8 cellular contexts compared by ENCODE assay signal in the genomic region with DNA sequence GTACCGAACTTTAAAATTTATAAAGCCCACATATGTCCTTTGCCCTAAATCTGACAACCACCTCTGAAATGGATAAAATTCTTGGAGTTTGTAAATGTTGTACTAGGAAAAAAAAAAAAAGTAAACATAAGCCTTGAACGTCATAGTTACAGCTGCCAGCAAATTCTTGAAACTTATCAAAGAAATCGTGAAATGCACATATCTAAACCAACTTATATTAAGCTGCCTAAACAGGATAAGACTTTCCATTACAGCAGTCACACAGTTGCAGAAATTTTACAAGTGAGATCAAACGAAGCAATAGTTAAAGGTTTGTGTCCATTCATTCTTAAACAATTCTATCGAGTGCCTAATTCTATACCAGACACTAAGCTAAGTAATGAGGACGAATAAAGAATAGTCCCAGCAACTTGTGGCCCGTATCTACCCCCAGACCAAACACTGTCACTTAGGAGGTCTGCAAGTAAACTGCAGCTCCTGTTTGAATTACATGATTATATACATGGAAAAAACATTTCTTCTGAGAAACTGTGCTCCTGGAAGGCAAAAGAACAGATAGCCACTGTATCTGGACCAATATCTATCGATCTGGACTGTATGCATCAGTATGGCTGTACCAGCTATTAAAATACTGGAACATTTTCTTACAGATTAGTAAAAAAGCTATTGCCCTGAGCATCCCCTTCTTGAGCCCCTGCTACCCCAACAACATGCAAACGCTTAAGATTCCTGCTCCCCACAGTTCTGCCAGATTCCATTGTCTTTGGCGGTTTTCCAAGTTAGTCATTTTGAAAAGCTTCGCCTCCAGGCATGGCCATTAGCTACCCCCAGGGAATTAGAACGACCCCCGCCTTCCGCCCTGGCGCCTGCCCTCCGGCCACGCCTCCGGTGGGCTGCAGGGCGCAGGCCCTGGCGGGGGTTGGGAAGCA. TPM values are rescaled to one million over a fixed set of nuclear protein-coding genes. Genes with fewer than 3 reads are reported as not detected.
DNase-seq lines count a peak whose midpoint lies in the region; ATAC-seq lines count a peak whose summit lies in the region.

No MANE protein-coding gene starts in this region.

- H3K9ac ChIP-seq in ES-I3 (ENCODE audit: low read depth, low read length): peak overlapping the region; percentile 38; the same call in 1 of the 2 replicates

- H3K27me3 ChIP-seq in ectodermal cell (ENCODE audit: control insufficient read depth, insufficient read depth, low read length, poor library complexity, severe bottlenecking) (no peaks in the 10 kb centered on the region), muscle layer of duodenum (ENCODE audit: low read depth, low read length) (no peaks in the 10 kb centered on the region)

- H3K27ac ChIP-seq in ectodermal cell (ENCODE audit: insufficient read depth, low read depth, low read length, poor library complexity, severe bottlenecking) (peak overlapping the region; percentile 22), muscle layer of duodenum (ENCODE audit: low read length) (peak overlapping the region; percentile 21)

- peak; percentile 1 for DNase-seq in NCI-H524 treated with DMSO at 0.1 percent for 48 hours (lab: John Stamatoyannopoulos, UW)
- no peak for DNase-seq in SKM-1 treated with dmso at 0.1 percent for 144 hours (lab: John Stamatoyannopoulos, UW; ENCODE audit: unreplicated experiment)
- no peak for DNase-seq in NOMO-1 (lab: John Stamatoyannopoulos, UW; ENCODE audit: unreplicated experiment in 2 of 2)
- DNase-seq in HPDE6-E6E7 (ENCODE audit: extremely low spot score): no peak

- H3K4me3 ChIP-seq in ectodermal cell (ENCODE audit: insufficient read depth, low read depth, low read length): no peak overlapping the region
- peak overlapping the region; percentile 9 to 12 for H3K4me3 ChIP-seq in muscle layer of duodenum (ENCODE audit: low read depth in 1 of 2, low read length in 2 of 2)

- H3K4me1 ChIP-seq in ES-I3 (ENCODE audit: insufficient read depth, low read length) (peaks cover 12% of the 10 kb centered on the region; the same call in 1 of the 2 replicates), ectodermal cell (ENCODE audit: control insufficient read depth, insufficient read depth, low read length) (peaks cover 15% of the 10 kb centered on the region), muscle layer of duodenum (ENCODE audit: control insufficient read depth in 1 of 2, insufficient read depth in 2 of 2, low read length in 2 of 2) (peaks cover 0 to 5% of the 10 kb centered on the region in 2 donors)

- ATAC-seq in HG02981 (IDR thresholded peaks at IDR 0.05; ENCODE audit: unreplicated experiment): no peak

- WGBS in ectodermal cell, 2 experiments: 35 to 51% methylated on average over 10 to 20 of the region's 20 CpGs

- H3K9me3 ChIP-seq in ES-I3 (ENCODE audit: control insufficient read depth, insufficient read depth, low read length) (no peaks in the 10 kb centered on the region), ectodermal cell (ENCODE audit: control insufficient read depth, low read length) (no peaks in the 10 kb centered on the region), muscle layer of duodenum (ENCODE audit: control insufficient read depth in 1 of 2, low read length in 2 of 2) (no peaks in the 10 kb centered on the region)

- H3K36me3 ChIP-seq in ES-I3 (ENCODE audit: insufficient read depth, low read length): no peaks in the 10 kb centered on the region
- H3K36me3 ChIP-seq in ectodermal cell (ENCODE audit: control insufficient read depth, insufficient read depth, low read length): no peaks in the 10 kb centered on the region
- no peaks in the 10 kb centered on the region for H3K36me3 ChIP-seq in muscle layer of duodenum (ENCODE audit: control insufficient read depth in 1 of 2, insufficient read depth in 2 of 2, low read length in 2 of 2)

RNA-seq across cellular contexts. Expression of a gene that starts 3.4 kb away (rescaled TPM):
- 17.7 TPM for polyA plus RNA-seq in ectodermal cell (2013, experiment 1 of 4)
- polyA plus RNA-seq in ectodermal cell (2013, experiment 2 of 4): 21.6 TPM
- 14.1 TPM for polyA plus RNA-seq in ectodermal cell (2013, experiment 3 of 4)
- 16.1 TPM for polyA plus RNA-seq in ectodermal cell (2013, experiment 4 of 4)
